8 cellular contexts compared by ENCODE assay signal in genomic region chr11:72642815-72643511, GRCh38. TPM values are rescaled to one million over a fixed set of nuclear protein-coding genes. Genes with fewer than 3 reads are reported as not detected.
DNase-seq lines count a peak whose midpoint lies in the region; ATAC-seq and TF ChIP-seq lines count a peak whose summit lies in the region.

No MANE protein-coding gene starts in this region.

- H3K27me3 ChIP-seq in HUES48 (ENCODE audit: control insufficient read depth, insufficient read depth, low read length) (peaks cover 61% of the 10 kb centered on the region), cardiac muscle cell (peaks cover 48% of the 10 kb centered on the region), uterus (no peaks in the 10 kb centered on the region)

- peak; percentile 79 for DNase-seq in DMS53 treated with DMSO at 0.1 percent for 48 hours (lab: John Stamatoyannopoulos, UW; ENCODE audit: unreplicated experiment)
- peak; percentile 15 for DNase-seq in SKM-1 (lab: John Stamatoyannopoulos, UW; ENCODE audit: unreplicated experiment)
- peak; percentile 72 to 82 for DNase-seq in activated naive CD4-positive, alpha-beta T cell treated with anti-CD3 and anti-CD28 coated beads, Interleukin-2, amount 50 U/mL, for 72 hours (ENCODE audit: low spot score in 2 of 2)
- DNase-seq in cardiac muscle cell (ENCODE audit: low read depth in 1 of 2, low spot score in 1 of 2) = peak; percentile 55 to 72
- DNase-seq in posterior vena cava (ENCODE audit: low spot score) = peak; percentile 89
- peak; percentile 38 to 64 for DNase-seq in uterus
- no peak for DNase-seq in ureter (ENCODE audit: low spot score)

- intact Hi-C loops in posterior vena cava (cut with DNase I) (loop anchor here (2.0 to 10.0 kb wide), 3 partner anchors 36 to 168 kb away; no protein-coding TSS in a partner anchor), uterus (cut with DNase I; ENCODE audit: low total_unique reads) (loop anchor here (10.0 kb wide), 1 partner anchor 58 kb away; no protein-coding TSS in a partner anchor)

- no peaks in the 10 kb centered on the region for H3K4me1 ChIP-seq in HUES48 (ENCODE audit: control insufficient read depth, insufficient read depth, low read length)
- no peaks in the 10 kb centered on the region for H3K4me1 ChIP-seq in cardiac muscle cell (ENCODE audit: low read depth)
- H3K4me1 ChIP-seq in uterus = no peaks in the 10 kb centered on the region

- H3K9me3 ChIP-seq in HUES48 (ENCODE audit: control insufficient read depth, insufficient read depth, low read length) (no peaks in the 10 kb centered on the region), cardiac muscle cell (ENCODE audit: low read depth) (no peaks in the 10 kb centered on the region), uterus (no peaks in the 10 kb centered on the region)

- peak; percentile 87 for TF ChIP-seq CTCF in cardiac muscle cell (IDR thresholded peaks at IDR 0.05; ENCODE audit: low read depth, low read length)
- peak; percentile 95 to 99 (median 96) for TF ChIP-seq CTCF in uterus (IDR thresholded peaks at IDR 0.05)

- H3K36me3 ChIP-seq in HUES48 (ENCODE audit: control insufficient read depth, insufficient read depth, low read length) (no peaks in the 10 kb centered on the region), cardiac muscle cell (no peaks in the 10 kb centered on the region), uterus (no peaks in the 10 kb centered on the region)

- no peaks in the 10 kb centered on the region for H3K9me3 Mint-ChIP-seq in activated naive CD4-positive, alpha-beta T cell treated with anti-CD3 and anti-CD28 coated beads, Interleukin-2, amount 50 U/mL, for 72 hours

- H3K27ac Mint-ChIP-seq in activated naive CD4-positive, alpha-beta T cell treated with anti-CD3 and anti-CD28 coated beads, Interleukin-2, amount 50 U/mL, for 72 hours = no peak overlapping the region

- TF ChIP-seq POLR2A in uterus (IDR thresholded peaks at IDR 0.05) = no peak

- H3K4me3 ChIP-seq in HUES48 (ENCODE audit: low read depth, low read length) (peak overlapping the region; percentile 59), cardiac muscle cell (peak overlapping the region; percentile 29), uterus (peak overlapping the region; percentile 42 to 54)

- no peaks in the 10 kb centered on the region for H3K36me3 Mint-ChIP-seq in activated naive CD4-positive, alpha-beta T cell treated with anti-CD3 and anti-CD28 coated beads, Interleukin-2, amount 50 U/mL, for 72 hours

- peak; percentile 81 to 86 for ATAC-seq in activated naive CD4-positive, alpha-beta T cell treated with anti-CD3 and anti-CD28 coated beads, Interleukin-2, amount 50 U/mL, for 72 hours

- no peak overlapping the region; the same call in 1 of the 2 replicates for H3K9ac ChIP-seq in HUES48 (ENCODE audit: low read depth, low read length)

- no peak overlapping the region for H3K27ac ChIP-seq in HUES48 (ENCODE audit: low read depth, low read length)
- H3K27ac ChIP-seq in cardiac muscle cell = no peak overlapping the region
- peak overlapping the region; percentile 17 to 73 for H3K27ac ChIP-seq in uterus

RNA-seq across cellular contexts. Expression of gene PDE2A, which starts 31.3 kb away (rescaled TPM):
- total RNA-seq in activated naive CD4-positive, alpha-beta T cell treated with anti-CD3 and anti-CD28 coated beads, Interleukin-2, amount 50 U/mL, for 72 hours = under 1 TPM; 0.68 to 0.97 TPM
- total RNA-seq in cardiac muscle cell (0.18 and 0.92 TPM in 2 replicates), posterior vena cava (10 to 100 TPM; 33.0 to 38.8 TPM), uterus (100 to 1,000 TPM in 2 of 4 donors, 10 to 100 TPM in 2; 13.8 to 185 (median 94.2) TPM), ureter (49.6 TPM)
- polyA plus RNA-seq in cardiac muscle cell = 0.56 TPM in 1 of 2 replicates, not detected in the other

Comparison
In these comparisons a context has a peak if more than half of its experiments do, and no peak if none do; other contexts are left out.
1. H3K27ac ChIP-seq: peak in uterus (2 of 2); none in HUES48 (single experiment) and cardiac muscle cell (single experiment).
2. Peak in every context shown above with its lines, with median percentiles within 50 percentile points of each other: H3K4me3 ChIP-seq.